In the genomic region with DNA sequence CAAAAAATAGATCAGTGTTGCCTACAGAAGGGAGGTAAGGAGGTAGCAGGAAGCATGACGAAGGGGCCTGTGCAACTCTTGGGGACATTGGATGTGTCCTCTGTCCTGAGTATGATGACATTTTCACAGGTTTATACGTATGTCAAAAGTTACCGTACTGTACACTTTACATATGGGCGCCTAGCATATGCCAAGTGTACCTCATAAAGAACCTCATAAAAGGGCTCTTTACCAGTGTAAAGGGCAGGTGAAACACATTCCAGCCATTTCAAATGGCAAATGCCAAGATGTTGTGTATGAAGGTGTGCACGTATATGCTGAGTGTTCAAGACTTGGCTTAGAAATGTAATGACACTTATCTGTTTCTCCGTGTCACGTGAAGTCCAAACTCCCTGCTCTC, we compare ENCODE assay signal across 30 cellular contexts.
"Had no signal": no experiment of that assay in that cellular context is flagged by ENCODE, and none has a peak within 500 bp of the region (broad histone marks: within the 10 kb centered on the region; RNA-seq: fewer than 3 reads in every experiment).

No MANE protein-coding gene starts in this region.

- ATAC-seq: activated CD4-positive, alpha-beta T cell treated with anti-CD3 and anti-CD28 coated beads for 36 hours; activated CD4-positive, CD25-positive, alpha-beta regulatory T cell treated with anti-CD3 and anti-CD28 coated beads, Interleukin-2, amount 50 U/mL, for 24 hours; activated CD8-positive, alpha-beta memory T cell treated with anti-CD3 and anti-CD28 coated beads, Interleukin-2, amount 10 ng/mL, durations not matched to agents 7 days and 5 days; activated CD8-positive, alpha-beta T cell treated with anti-CD3 and anti-CD28 coated beads, Interleukin-2, amount 10 ng/mL, durations not matched to agents 7 days and 5 days; activated naive CD8-positive, alpha-beta T cell treated with anti-CD3 and anti-CD28 coated beads, Interleukin-2, amount 50 U/mL, for 24 hours; WTC11 had no signal

- H3K36me3 ChIP-seq: ascending aorta, WERI-Rb-1 had no signal

- H3K9me3 ChIP-seq: ascending aorta had no signal

- H3K4me3 ChIP-seq: ascending aorta had no signal

- H3K27ac ChIP-seq: ascending aorta, WERI-Rb-1 had no signal

- H3K4me1 ChIP-seq: ascending aorta had no signal

- DNase-seq: activated CD4-positive, alpha-beta memory T cell treated with anti-CD3 and anti-CD28 coated beads, Interleukin-2, amount 10 ng/mL, durations not matched to agents 7 days and 5 days; activated CD4-positive, alpha-beta T cell treated with anti-CD3 and anti-CD28 coated beads for 1 hour; activated CD4-positive, alpha-beta T cell treated with anti-CD3 and anti-CD28 coated beads for 36 hours; activated CD4-positive, alpha-beta T cell treated with anti-CD3 and anti-CD28 coated beads for 48 hours; activated CD4-positive, alpha-beta T cell treated with anti-CD3 and anti-CD28 coated beads, Interleukin-2, amount 10 ng/mL, durations not matched to agents 7 days and 5 days; activated CD4-positive, alpha-beta T cell treated with anti-CD3 and anti-CD28 coated beads, Interleukin-2, amount 50 U/mL, for 48 hours; activated CD4-positive, CD25-positive, alpha-beta regulatory T cell; activated CD8-positive, alpha-beta memory T cell treated with anti-CD3 and anti-CD28 coated beads for 24 hours; activated CD8-positive, alpha-beta memory T cell treated with anti-CD3 and anti-CD28 coated beads, Interleukin-2, amount 10 ng/mL, durations not matched to agents 7 days and 5 days; activated CD8-positive, alpha-beta memory T cell treated with anti-CD3 and anti-CD28 coated beads, Interleukin-2, amount 50 U/mL, for 48 hours; activated CD8-positive, alpha-beta T cell treated with anti-CD3 and anti-CD28 coated beads, Interleukin-2, amount 10 ng/mL, durations not matched to agents 7 days and 5 days; activated effector memory CD4-positive, alpha-beta T cell treated with Interleukin-2 at 50 U/mL for 16 hours; activated gamma-delta T cell; activated naive CD4-positive, alpha-beta T cell treated with anti-CD3 and anti-CD28 coated beads, Interleukin-2, amount 10 ng/mL, durations not matched to agents 7 days and 5 days; activated naive CD4-positive, alpha-beta T cell treated with Interleukin-2 at 50 U/mL for 16 hours; activated naive CD8-positive, alpha-beta T cell treated with anti-CD3 and anti-CD28 coated beads, Interleukin-2, amount 10 ng/mL, durations not matched to agents 7 days and 5 days; activated naive CD8-positive, alpha-beta T cell treated with anti-CD3 and anti-CD28 coated beads, Interleukin-2, amount 50 U/mL, for 24 hours; activated T-cell treated with anti-CD3 and anti-CD28 coated beads, Interleukin-2, amount 50 U/mL, for 24 hours; activated T-cell treated with anti-CD3 and anti-CD28 coated beads, Interleukin-2, amount 50 U/mL, for 48 hours; amygdala; anterior cingulate cortex; central memory CD4-positive, alpha-beta T cell; T-helper 1 cell; T-helper 2 cell; T-helper 9 cell; WERI-Rb-1 had no signal

- FAIRE-seq: TTC549 had no signal

- H3K27me3 ChIP-seq: ascending aorta had no signal
